In the genomic region with DNA sequence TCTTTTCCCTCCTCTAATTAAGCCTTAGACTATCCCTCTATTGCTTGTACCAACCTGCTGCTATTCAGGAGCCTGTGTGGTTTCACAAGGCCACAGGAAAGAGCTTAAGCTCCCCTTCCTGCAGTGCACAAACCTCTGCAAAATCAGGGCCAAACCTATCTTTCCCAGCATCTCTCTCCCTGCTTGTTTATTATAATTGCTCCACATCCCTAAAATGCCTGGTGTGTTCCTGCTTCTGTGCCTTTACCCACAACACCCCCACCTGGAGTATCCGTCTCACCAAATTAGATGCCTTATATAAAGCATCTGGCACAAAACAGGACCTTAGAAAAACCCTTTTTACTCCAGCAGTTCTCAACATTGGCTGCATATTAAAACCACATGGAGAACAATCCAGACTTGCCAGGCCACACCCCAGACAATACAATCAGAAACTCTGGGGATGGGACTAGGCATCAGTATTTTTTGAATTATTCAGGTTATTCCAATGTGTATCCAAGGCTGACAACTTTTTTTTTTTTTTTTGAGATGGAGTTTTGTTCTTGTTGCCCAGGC, we compare ENCODE assay signal across 16 cellular contexts. TPM values are rescaled to one million over a fixed set of nuclear protein-coding genes. Genes with fewer than 3 reads are reported as not detected.
"Had no signal": no experiment of that assay in that cellular context is flagged by ENCODE, and none has a peak within 500 bp of the region (broad histone marks: within the 10 kb centered on the region; RNA-seq: fewer than 3 reads in every experiment).

No MANE protein-coding gene starts in this region.

- H3K27me3 ChIP-seq: adrenal gland, body of pancreas had no signal

- H3K4me3 ChIP-seq: adrenal gland, body of pancreas, skin epidermis, thoracic aorta had no signal

- ATAC-seq: body of pancreas; stimulated activated naive CD8-positive, alpha-beta T cell treated with anti-CD3 and anti-CD28 coated beads, Interleukin-15, amount 100 ng/mL, for 72 hours had no signal

- H3K9me3 ChIP-seq: adrenal gland, body of pancreas, thoracic aorta had no signal

- H3K4me1 ChIP-seq: body of pancreas had no signal

- H3K27me3 Mint-ChIP-seq: central memory CD8-positive, alpha-beta T cell; stimulated activated naive CD8-positive, alpha-beta T cell treated with anti-CD3 and anti-CD28 coated beads, Interleukin-15, amount 100 ng/mL, for 72 hours had no signal

- H3K9me3 Mint-ChIP-seq: central memory CD8-positive, alpha-beta T cell; mesothelial cell of epicardium; stimulated activated naive CD8-positive, alpha-beta T cell treated with anti-CD3 and anti-CD28 coated beads, Interleukin-15, amount 100 ng/mL, for 72 hours had no signal

- H3K4me3 Mint-ChIP-seq: central memory CD8-positive, alpha-beta T cell; mesothelial cell of epicardium; stimulated activated naive CD8-positive, alpha-beta T cell treated with anti-CD3 and anti-CD28 coated beads, Interleukin-15, amount 100 ng/mL, for 72 hours had no signal

- DNase-seq: activated CD4-positive, alpha-beta T cell treated with anti-CD3 and anti-CD28 coated beads for 4 hours; activated T-cell treated with anti-CD3 and anti-CD28 coated beads, Interleukin-2, amount 50 U/mL, for 48 hours; adrenal gland; body of pancreas; cortex of kidney; effector CD8-positive, alpha-beta T cell; hypothalamus; stimulated activated CD4-positive, alpha-beta T cell treated with anti-CD3 and anti-CD28 coated beads, Interleukin-4, amount 100 ng/mL, for 4 hours; stimulated activated naive CD8-positive, alpha-beta T cell treated with anti-CD3 and anti-CD28 coated beads, Interleukin-15, amount 100 ng/mL, for 72 hours; T1000; WERI-Rb-1 had no signal

- H3K27ac ChIP-seq: adrenal gland, body of pancreas, skin epidermis, thoracic aorta, WERI-Rb-1 had no signal

RNA-seq across cellular contexts. Expression of a gene that starts 40.2 kb away (rescaled TPM):
- total RNA-seq: body of pancreas, myocyte, thoracic aorta had no signal
